Comparison of ENCODE assay signal across 8 cellular contexts in genomic region chr11:130861902-130862552, GRCh38. TPM values are rescaled to one million over a fixed set of nuclear protein-coding genes. Genes with fewer than 3 reads are reported as not detected.
DNase-seq lines count a peak whose midpoint lies in the region; ATAC-seq and TF ChIP-seq lines count a peak whose summit lies in the region.

No MANE protein-coding gene starts in this region.

- intact Hi-C loops in lower leg skin (cut with DNase I; ENCODE audit: low total_unique reads) = loop anchor here (1.0 to 10.0 kb wide), 2 partner anchors 429 to 647 kb away; no protein-coding TSS in a partner anchor

- H3K4me3 ChIP-seq in lower leg skin (ENCODE audit: low read depth, poor library complexity, severe bottlenecking) = no peak overlapping the region

- peak in 1 of 3 donors; percentile 97 for TF ChIP-seq CTCF in lower leg skin (IDR thresholded peaks at IDR 0.05)

- WGBS in lower leg skin, 2 donors = 17% methylated on average over 23 to 25 of the region's 25 CpGs

- TF ChIP-seq POLR2A in lower leg skin (IDR thresholded peaks at IDR 0.05) = no peak

- peak; percentile 91 for ATAC-seq in GM19452 (IDR thresholded peaks at IDR 0.05; ENCODE audit: unreplicated experiment)
- ATAC-seq in HG03558 (IDR thresholded peaks at IDR 0.05; ENCODE audit: extremely low read depth, unreplicated experiment) = peak; percentile 47

- DNase-seq in CD1c-positive myeloid dendritic cell (ENCODE audit: extremely low spot score) (peak; percentile 96), NCI-H69 (lab: John Stamatoyannopoulos, UW) (peak; percentile 94), dermis blood vessel endothelial cell (peak; percentile 97), lower leg skin (ENCODE audit: low spot score in 2 of 2) (peak; percentile 84 to 98)
- peak; percentile 86 for DNase-seq in activated CD4-positive, alpha-beta T cell treated with anti-CD3 and anti-CD28 coated beads, Interleukin-2, amount 50 U/mL, for 1 hour
- DNase-seq in stimulated activated CD4-positive, alpha-beta T cell treated with anti-CD3 and anti-CD28 coated beads, TNF-alpha, amount 100 ng/mL, for 24 hours (ENCODE audit: low read depth in 3 of 3) = peak; percentile 70 to 81 (median 80)

RNA-seq across cellular contexts. Expression of gene SNX19, which starts 54.3 kb away (rescaled TPM):
- total RNA-seq in dermis blood vessel endothelial cell = 90.2 and 90.9 TPM in 2 replicates
- 10 to 100 TPM; 50.0 to 77.2 (median 60.5) TPM for total RNA-seq in lower leg skin
